In genomic region chrX:86148594-86148993, GRCh38 we compare ENCODE assay signal across 11 cellular contexts. TPM values are rescaled to one million over a fixed set of nuclear protein-coding genes. Genes with fewer than 3 reads are reported as not detected.
DNase-seq lines count a peak whose midpoint lies in the region; ATAC-seq and TF ChIP-seq lines count a peak whose summit lies in the region.
"Had no signal": no experiment of that assay in that cellular context is flagged by ENCODE, and none has a peak within 500 bp of the region (broad histone marks: within the 10 kb centered on the region; RNA-seq: fewer than 3 reads in every experiment).

No MANE protein-coding gene starts in this region.

- peak; percentile 65 for DNase-seq in NCI-H748 (lab: John Stamatoyannopoulos, UW; ENCODE audit: unreplicated experiment)
- DNase-seq in NCI-H748 treated with DMSO at 0.1 percent for 48 hours (lab: John Stamatoyannopoulos, UW) = no peak
- no peak for DNase-seq in activated B cell treated with CpG ODN at 0.5 μM for 24 hours
- DNase-seq in stimulated activated naive B cell treated with anti-CD40 and anti-IgM and Interleukin-4, amounts not matched to agents 10 μg/mL and 1 μg/mL and 100 μg/mL, for 72 hours = no peak
- DNase-seq in islet precursor cell = no peak
- DNase-seq in NCI-H510A (lab: John Stamatoyannopoulos, UW) = no peak

- H3K4me3 ChIP-seq in iPS-18c (ENCODE audit: insufficient read depth, low read depth, low read length) = peak overlapping the region; percentile 49
- H3K4me3 ChIP-seq: BLaER1 treated with 17β-estradiol and CSF1 and Interleukin-3, amounts not matched to agents 10 nM and 100 nM had no signal

- POLR2A ChIA-PET in activated B cell treated with CpG ODN at 0.5 μM for 24 hours (lab: Charles Lee) = no interaction called here

- peak overlapping the region; percentile 84 for H3K4me3 Mint-ChIP-seq in activated B cell treated with CpG ODN at 0.5 μM for 24 hours
- H3K4me3 Mint-ChIP-seq in stimulated activated naive B cell treated with anti-CD40 and anti-IgM and Interleukin-4, amounts not matched to agents 10 μg/mL and 1 μg/mL and 100 μg/mL, for 72 hours = peak overlapping the region; percentile 83 to 85

- CTCF ChIA-PET in activated B cell treated with CpG ODN at 0.5 μM for 24 hours (lab: Charles Lee) = no interaction called here

- intact Hi-C loops in activated B cell treated with CpG ODN at 0.5 μM for 24 hours (cut with micrococcal nuclease) = loop anchor here (5.0 kb wide), 1 partner anchor 1646 kb away; the partner anchor contains the start of gene HDX

- peaks cover 21% of the 10 kb centered on the region for H3K27me3 Mint-ChIP-seq in activated B cell treated with CpG ODN at 0.5 μM for 24 hours
- H3K27me3 Mint-ChIP-seq in stimulated activated naive B cell treated with anti-CD40 and anti-IgM and Interleukin-4, amounts not matched to agents 10 μg/mL and 1 μg/mL and 100 μg/mL, for 72 hours = peaks cover 26 to 35% of the 10 kb centered on the region in 2 donors

- no peak overlapping the region for H3K27ac Mint-ChIP-seq in activated B cell treated with CpG ODN at 0.5 μM for 24 hours
- no peak overlapping the region for H3K27ac Mint-ChIP-seq in stimulated activated naive B cell treated with anti-CD40 and anti-IgM and Interleukin-4, amounts not matched to agents 10 μg/mL and 1 μg/mL and 100 μg/mL, for 72 hours

- TF ChIP-seq CTCF in activated B cell treated with CpG ODN at 0.5 μM for 24 hours (IDR thresholded peaks at IDR 0.05) = no peak

- H3K36me3 Mint-ChIP-seq in activated B cell treated with CpG ODN at 0.5 μM for 24 hours (ENCODE audit: low read depth) = no peaks in the 10 kb centered on the region
- H3K36me3 Mint-ChIP-seq in stimulated activated naive B cell treated with anti-CD40 and anti-IgM and Interleukin-4, amounts not matched to agents 10 μg/mL and 1 μg/mL and 100 μg/mL, for 72 hours = peaks cover 0 to 2% of the 10 kb centered on the region in 2 donors

- H3K4me1 Mint-ChIP-seq in activated B cell treated with CpG ODN at 0.5 μM for 24 hours = peaks cover 19% of the 10 kb centered on the region
- peaks cover 11 to 17% of the 10 kb centered on the region in 2 donors for H3K4me1 Mint-ChIP-seq in stimulated activated naive B cell treated with anti-CD40 and anti-IgM and Interleukin-4, amounts not matched to agents 10 μg/mL and 1 μg/mL and 100 μg/mL, for 72 hours

- ATAC-seq in activated B cell treated with CpG ODN at 0.5 μM for 24 hours (ENCODE audit: low read depth) (no peak), GM18858 (IDR thresholded peaks at IDR 0.05; ENCODE audit: unreplicated experiment) (no peak)
- peak; percentile 11 to 13 for ATAC-seq in stimulated activated naive B cell treated with anti-CD40 and anti-IgM and Interleukin-4, amounts not matched to agents 10 μg/mL and 1 μg/mL and 100 μg/mL, for 72 hours (replicated peaks)

- no peaks in the 10 kb centered on the region for H3K9me3 ChIP-seq in iPS-18c (ENCODE audit: control insufficient read depth, insufficient read depth, low read length)

- H3K9me3 Mint-ChIP-seq in activated B cell treated with CpG ODN at 0.5 μM for 24 hours = no peaks in the 10 kb centered on the region
- peaks cover 0 to 6% of the 10 kb centered on the region in 2 donors for H3K9me3 Mint-ChIP-seq in stimulated activated naive B cell treated with anti-CD40 and anti-IgM and Interleukin-4, amounts not matched to agents 10 μg/mL and 1 μg/mL and 100 μg/mL, for 72 hours

RNA-seq across cellular contexts. Expression of gene DACH2, which starts 0.3 kb away (rescaled TPM):
- not detected in 2 replicates for total RNA-seq in activated B cell treated with CpG ODN at 0.5 μM for 24 hours
- total RNA-seq: H4, RPMI7951 had no signal

Comparison
In these comparisons a context has a peak if more than half of its experiments do, and no peak if none do; other contexts are left out.
1. ATAC-seq: peak in stimulated activated naive B cell treated with anti-CD40 and anti-IgM and Interleukin-4, amounts not matched to agents 10 μg/mL and 1 μg/mL and 100 μg/mL, for 72 hours (2 of 2); none in activated B cell treated with CpG ODN at 0.5 μM for 24 hours (single experiment) and GM18858 (single experiment).